In the genomic region with DNA sequence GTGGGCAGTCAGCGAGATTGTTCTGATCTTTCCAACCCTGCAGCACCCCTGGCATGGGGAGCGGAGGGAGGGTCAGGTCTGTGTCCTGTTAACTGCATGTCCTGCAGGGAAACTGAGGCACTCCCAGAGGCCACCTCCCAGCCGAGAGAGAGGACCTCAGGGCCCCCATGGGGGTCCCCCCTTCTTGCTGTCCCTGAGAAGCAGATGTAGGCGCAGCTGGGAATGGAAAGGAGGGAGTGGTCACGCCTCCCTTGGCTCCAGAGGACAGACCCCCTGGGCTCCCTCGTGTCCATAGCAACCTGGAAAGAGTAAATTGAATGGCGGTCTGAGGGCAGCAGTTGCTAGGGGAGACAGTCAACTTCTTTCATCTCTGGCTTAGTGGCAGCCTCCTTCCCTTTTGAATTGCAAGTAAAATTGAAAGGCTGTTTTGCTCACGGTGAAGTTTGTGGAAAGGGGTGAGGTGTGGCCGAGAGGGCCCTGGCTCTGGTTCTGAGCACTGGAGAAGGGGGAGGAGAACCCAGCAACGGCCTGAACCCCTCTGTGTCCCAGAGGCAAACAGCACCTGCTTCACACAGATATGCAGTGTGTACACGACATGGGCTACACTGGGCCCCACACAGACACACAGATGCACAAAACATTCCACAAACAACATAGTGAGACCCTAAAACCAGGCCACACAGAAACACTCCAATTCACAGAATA, we compare ENCODE assay signal across 2 cellular contexts.
TF ChIP-seq lines count a peak whose summit lies in the region.

No MANE protein-coding gene starts in this region.

TF ChIP-seq in SK-N-SH, 30 proteins besides CTCF, POLR2A, EP300 and RAD21:
- TF ChIP-seq GABPA (IDR thresholded peaks at IDR 0.05; ENCODE audit: low read depth) (no peak), MXI1 (IDR thresholded peaks at IDR 0.05; ENCODE audit: low read depth, low read length) (no peak), SMC3 (IDR thresholded peaks at IDR 0.05; ENCODE audit: low read depth, low read length) (no peak), TEAD4 (IDR thresholded peaks at IDR 0.05; ENCODE audit: borderline replicate concordance, insufficient read depth) (no peak), MEF2A (IDR thresholded peaks at IDR 0.05; ENCODE audit: borderline replicate concordance, low read depth) (no peak), TAF1 (IDR thresholded peaks at IDR 0.05; ENCODE audit: borderline replicate concordance, low read depth, low read length) (no peak), NRF1 (IDR thresholded peaks at IDR 0.05; ENCODE audit: low read depth, low read length) (no peak), SIN3A (IDR thresholded peaks at IDR 0.05; ENCODE audit: borderline replicate concordance, low read depth, low read length) (no peak), RCOR1 (IDR thresholded peaks at IDR 0.05; ENCODE audit: low read length) (no peak), CHD2 (IDR thresholded peaks at IDR 0.05; ENCODE audit: low read length, partially characterized antibody) (no peak), RFX5 (IDR thresholded peaks at IDR 0.05; ENCODE audit: low read length) (no peak)
- TF ChIP-seq, protein P1, sequence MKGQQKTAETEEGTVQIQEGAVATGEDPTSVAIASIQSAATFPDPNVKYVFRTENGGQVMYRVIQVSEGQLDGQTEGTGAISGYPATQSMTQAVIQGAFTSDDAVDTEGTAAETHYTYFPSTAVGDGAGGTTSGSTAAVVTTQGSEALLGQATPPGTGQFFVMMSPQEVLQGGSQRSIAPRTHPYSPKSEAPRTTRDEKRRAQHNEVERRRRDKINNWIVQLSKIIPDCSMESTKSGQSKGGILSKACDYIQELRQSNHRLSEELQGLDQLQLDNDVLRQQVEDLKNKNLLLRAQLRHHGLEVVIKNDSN (IDR thresholded peaks at IDR 0.05; ENCODE audit: borderline replicate concordance, low read depth), result no peak
- TF ChIP-seq, protein P2, sequence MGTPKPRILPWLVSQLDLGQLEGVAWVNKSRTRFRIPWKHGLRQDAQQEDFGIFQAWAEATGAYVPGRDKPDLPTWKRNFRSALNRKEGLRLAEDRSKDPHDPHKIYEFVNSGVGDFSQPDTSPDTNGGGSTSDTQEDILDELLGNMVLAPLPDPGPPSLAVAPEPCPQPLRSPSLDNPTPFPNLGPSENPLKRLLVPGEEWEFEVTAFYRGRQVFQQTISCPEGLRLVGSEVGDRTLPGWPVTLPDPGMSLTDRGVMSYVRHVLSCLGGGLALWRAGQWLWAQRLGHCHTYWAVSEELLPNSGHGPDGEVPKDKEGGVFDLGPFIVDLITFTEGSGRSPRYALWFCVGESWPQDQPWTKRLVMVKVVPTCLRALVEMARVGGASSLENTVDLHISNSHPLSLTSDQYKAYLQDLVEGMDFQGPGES (IDR thresholded peaks at IDR 0.05; ENCODE audit: low read depth, low read length), result no peak

TF ChIP-seq in SK-N-SH treated with all-trans-retinoic acid at 6 μM for 48 hours, 23 proteins besides CTCF, POLR2A, EP300 and RAD21:
- no peak for TF ChIP-seq ISL1 (CRISPR knock-in tag; IDR thresholded peaks at IDR 0.05)
- TF ChIP-seq RARB (CRISPR knock-in tag; IDR thresholded peaks at IDR 0.05), result no peak
- TF ChIP-seq CSDC2 (CRISPR knock-in tag; IDR thresholded peaks at IDR 0.05), result no peak
- TF ChIP-seq, protein P3, sequence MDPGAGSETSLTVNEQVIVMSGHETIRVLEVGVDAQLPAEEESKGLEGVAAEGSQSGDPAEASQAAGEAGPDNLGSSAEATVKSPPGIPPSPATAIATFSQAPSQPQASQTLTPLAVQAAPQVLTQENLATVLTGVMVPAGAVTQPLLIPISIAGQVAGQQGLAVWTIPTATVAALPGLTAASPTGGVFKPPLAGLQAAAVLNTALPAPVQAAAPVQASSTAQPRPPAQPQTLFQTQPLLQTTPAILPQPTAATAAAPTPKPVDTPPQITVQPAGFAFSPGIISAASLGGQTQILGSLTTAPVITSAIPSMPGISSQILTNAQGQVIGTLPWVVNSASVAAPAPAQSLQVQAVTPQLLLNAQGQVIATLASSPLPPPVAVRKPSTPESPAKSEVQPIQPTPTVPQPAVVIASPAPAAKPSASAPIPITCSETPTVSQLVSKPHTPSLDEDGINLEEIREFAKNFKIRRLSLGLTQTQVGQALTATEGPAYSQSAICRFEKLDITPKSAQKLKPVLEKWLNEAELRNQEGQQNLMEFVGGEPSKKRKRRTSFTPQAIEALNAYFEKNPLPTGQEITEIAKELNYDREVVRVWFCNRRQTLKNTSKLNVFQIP (CRISPR knock-in tag; IDR thresholded peaks at IDR 0.05; ENCODE audit: borderline replicate concordance, low read depth), result no peak
- TF ChIP-seq, protein P4, sequence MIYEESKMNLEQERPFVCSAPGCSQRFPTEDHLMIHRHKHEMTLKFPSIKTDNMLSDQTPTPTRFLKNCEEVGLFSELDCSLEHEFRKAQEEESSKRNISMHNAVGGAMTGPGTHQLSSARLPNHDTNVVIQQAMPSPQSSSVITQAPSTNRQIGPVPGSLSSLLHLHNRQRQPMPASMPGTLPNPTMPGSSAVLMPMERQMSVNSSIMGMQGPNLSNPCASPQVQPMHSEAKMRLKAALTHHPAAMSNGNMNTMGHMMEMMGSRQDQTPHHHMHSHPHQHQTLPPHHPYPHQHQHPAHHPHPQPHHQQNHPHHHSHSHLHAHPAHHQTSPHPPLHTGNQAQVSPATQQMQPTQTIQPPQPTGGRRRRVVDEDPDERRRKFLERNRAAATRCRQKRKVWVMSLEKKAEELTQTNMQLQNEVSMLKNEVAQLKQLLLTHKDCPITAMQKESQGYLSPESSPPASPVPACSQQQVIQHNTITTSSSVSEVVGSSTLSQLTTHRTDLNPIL (CRISPR knock-in tag; IDR thresholded peaks at IDR 0.05; ENCODE audit: low read depth), result no peak
- TF ChIP-seq ESRRG (CRISPR knock-in tag; IDR thresholded peaks at IDR 0.05), result no peak
- no peak for TF ChIP-seq ZNF70 (CRISPR knock-in tag; IDR thresholded peaks at IDR 0.05)
- TF ChIP-seq, protein P5, sequence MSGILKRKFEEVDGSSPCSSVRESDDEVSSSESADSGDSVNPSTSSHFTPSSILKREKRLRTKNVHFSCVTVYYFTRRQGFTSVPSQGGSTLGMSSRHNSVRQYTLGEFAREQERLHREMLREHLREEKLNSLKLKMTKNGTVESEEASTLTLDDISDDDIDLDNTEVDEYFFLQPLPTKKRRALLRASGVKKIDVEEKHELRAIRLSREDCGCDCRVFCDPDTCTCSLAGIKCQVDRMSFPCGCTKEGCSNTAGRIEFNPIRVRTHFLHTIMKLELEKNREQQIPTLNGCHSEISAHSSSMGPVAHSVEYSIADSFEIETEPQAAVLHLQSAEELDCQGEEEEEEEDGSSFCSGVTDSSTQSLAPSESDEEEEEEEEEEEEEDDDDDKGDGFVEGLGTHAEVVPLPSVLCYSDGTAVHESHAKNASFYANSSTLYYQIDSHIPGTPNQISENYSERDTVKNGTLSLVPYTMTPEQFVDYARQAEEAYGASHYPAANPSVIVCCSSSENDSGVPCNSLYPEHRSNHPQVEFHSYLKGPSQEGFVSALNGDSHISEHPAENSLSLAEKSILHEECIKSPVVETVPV (CRISPR knock-in tag; IDR thresholded peaks at IDR 0.05), result no peak
- no peak for TF ChIP-seq ZC3H10 (CRISPR knock-in tag; IDR thresholded peaks at IDR 0.05)
- TF ChIP-seq ZNF8 (CRISPR knock-in tag; IDR thresholded peaks at IDR 0.05), result no peak
- no peak for TF ChIP-seq PPARA (CRISPR knock-in tag; IDR thresholded peaks at IDR 0.05; ENCODE audit: borderline replicate concordance)
- TF ChIP-seq, protein P6, sequence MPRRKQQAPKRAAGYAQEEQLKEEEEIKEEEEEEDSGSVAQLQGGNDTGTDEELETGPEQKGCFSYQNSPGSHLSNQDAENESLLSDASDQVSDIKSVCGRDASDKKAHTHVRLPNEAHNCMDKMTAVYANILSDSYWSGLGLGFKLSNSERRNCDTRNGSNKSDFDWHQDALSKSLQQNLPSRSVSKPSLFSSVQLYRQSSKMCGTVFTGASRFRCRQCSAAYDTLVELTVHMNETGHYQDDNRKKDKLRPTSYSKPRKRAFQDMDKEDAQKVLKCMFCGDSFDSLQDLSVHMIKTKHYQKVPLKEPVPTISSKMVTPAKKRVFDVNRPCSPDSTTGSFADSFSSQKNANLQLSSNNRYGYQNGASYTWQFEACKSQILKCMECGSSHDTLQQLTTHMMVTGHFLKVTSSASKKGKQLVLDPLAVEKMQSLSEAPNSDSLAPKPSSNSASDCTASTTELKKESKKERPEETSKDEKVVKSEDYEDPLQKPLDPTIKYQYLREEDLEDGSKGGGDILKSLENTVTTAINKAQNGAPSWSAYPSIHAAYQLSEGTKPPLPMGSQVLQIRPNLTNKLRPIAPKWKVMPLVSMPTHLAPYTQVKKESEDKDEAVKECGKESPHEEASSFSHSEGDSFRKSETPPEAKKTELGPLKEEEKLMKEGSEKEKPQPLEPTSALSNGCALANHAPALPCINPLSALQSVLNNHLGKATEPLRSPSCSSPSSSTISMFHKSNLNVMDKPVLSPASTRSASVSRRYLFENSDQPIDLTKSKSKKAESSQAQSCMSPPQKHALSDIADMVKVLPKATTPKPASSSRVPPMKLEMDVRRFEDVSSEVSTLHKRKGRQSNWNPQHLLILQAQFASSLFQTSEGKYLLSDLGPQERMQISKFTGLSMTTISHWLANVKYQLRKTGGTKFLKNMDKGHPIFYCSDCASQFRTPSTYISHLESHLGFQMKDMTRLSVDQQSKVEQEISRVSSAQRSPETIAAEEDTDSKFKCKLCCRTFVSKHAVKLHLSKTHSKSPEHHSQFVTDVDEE (CRISPR knock-in tag; IDR thresholded peaks at IDR 0.05), result no peak
- no peak for TF ChIP-seq ARNTL (CRISPR knock-in tag; IDR thresholded peaks at IDR 0.05; ENCODE audit: borderline replicate concordance, low read depth)
- TF ChIP-seq, protein P7, sequence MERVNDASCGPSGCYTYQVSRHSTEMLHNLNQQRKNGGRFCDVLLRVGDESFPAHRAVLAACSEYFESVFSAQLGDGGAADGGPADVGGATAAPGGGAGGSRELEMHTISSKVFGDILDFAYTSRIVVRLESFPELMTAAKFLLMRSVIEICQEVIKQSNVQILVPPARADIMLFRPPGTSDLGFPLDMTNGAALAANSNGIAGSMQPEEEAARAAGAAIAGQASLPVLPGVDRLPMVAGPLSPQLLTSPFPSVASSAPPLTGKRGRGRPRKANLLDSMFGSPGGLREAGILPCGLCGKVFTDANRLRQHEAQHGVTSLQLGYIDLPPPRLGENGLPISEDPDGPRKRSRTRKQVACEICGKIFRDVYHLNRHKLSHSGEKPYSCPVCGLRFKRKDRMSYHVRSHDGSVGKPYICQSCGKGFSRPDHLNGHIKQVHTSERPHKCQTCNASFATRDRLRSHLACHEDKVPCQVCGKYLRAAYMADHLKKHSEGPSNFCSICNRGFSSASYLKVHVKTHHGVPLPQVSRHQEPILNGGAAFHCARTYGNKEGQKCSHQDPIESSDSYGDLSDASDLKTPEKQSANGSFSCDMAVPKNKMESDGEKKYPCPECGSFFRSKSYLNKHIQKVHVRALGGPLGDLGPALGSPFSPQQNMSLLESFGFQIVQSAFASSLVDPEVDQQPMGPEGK (CRISPR knock-in tag; IDR thresholded peaks at IDR 0.05; ENCODE audit: borderline replicate concordance), result no peak
- no peak for TF ChIP-seq TCF4 (CRISPR knock-in tag; IDR thresholded peaks at IDR 0.05; ENCODE audit: borderline replicate concordance)
